12 cellular contexts compared by ENCODE assay signal in the genomic region with DNA sequence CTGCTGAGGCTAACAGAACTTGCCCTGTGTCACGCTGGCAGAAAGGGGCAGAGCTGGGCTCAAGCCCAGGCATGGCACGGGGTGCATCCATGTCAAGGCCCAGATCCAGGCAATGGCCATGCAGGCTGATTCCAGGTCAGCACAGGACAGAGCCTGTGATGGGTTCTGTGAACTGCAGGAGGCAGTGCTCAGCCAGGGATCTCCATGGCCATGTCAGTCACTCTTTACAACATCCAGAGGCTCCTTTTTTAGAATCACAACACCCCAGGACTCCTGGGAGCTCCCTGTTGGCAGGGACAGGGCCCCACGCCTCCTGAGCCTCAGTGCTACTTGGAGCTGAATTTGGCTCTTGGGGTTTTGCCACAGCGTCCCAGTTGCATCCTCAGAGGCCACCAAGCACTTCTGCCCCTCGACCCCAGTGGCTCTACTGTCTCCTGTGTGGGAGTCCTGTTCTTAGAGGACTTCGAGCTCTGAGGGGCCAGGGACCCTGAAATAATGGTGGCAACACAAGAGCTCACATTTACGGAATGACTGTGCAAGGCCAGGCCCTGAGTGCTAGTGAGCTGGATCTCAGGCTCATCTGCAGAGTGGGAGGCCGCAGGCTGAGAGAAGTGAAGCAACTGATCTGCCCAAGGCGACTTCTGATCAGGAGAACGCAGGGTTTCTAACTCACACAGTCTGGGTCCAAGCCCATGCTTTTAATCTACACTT.
A peak's percentile ranks its signal among the peaks of the same experiment; 100 is the strongest.
DNase-seq lines count a peak whose midpoint lies in the region; ATAC-seq and TF ChIP-seq lines count a peak whose summit lies in the region.
"Had no signal": no experiment of that assay in that cellular context is flagged by ENCODE, and none has a peak within 500 bp of the region (broad histone marks: within the 10 kb centered on the region; RNA-seq: fewer than 3 reads in every experiment).

No MANE protein-coding gene starts in this region.

- no peak overlapping the region for H3K27ac ChIP-seq in GM23248
- no peak overlapping the region for H3K27ac ChIP-seq in SJCRH30
- no peak overlapping the region for H3K27ac ChIP-seq in foreskin keratinocyte

- H3K4me3 Mint-ChIP-seq in nephron: no peak overlapping the region
- H3K4me3 Mint-ChIP-seq: CD4-positive, alpha-beta memory T cell; T-cell had no signal

- peak; percentile 52 for TF ChIP-seq CTCF in foreskin keratinocyte (conservative IDR thresholded peaks at IDR 0.05)
- peak in 2 of 3 experiments; percentile 31 to 41 for TF ChIP-seq CTCF in nephron (IDR thresholded peaks at IDR 0.05; ENCODE audit: unreplicated experiment in 3 of 3)

- peaks cover 57% of the 10 kb centered on the region for H3K4me1 Mint-ChIP-seq in nephron
- H3K4me1 Mint-ChIP-seq: T-cell had no signal

- H3K27me3 ChIP-seq in GM23248 (replicated peaks; ENCODE audit: insufficient read depth) (peaks cover 4% of the 10 kb centered on the region; the same call in 1 of the 2 replicates), SJCRH30 (no peaks in the 10 kb centered on the region), foreskin keratinocyte (peaks cover 4% of the 10 kb centered on the region)

- no peaks in the 10 kb centered on the region for H3K79me2 ChIP-seq in GM23248 (ENCODE audit: insufficient read depth)

- H3K36me3 ChIP-seq in GM23248 (ENCODE audit: low read depth) (no peaks in the 10 kb centered on the region), SJCRH30 (no peaks in the 10 kb centered on the region)

- peaks cover 40% of the 10 kb centered on the region for H3K27me3 Mint-ChIP-seq in nephron (ENCODE audit: low read depth)

- H3K27ac Mint-ChIP-seq in nephron: peak overlapping the region in 1 of 3 experiments; percentile 67
- H3K27ac Mint-ChIP-seq: CD4-positive, alpha-beta memory T cell; T-cell had no signal

- H3K9ac ChIP-seq in GM23248: no peak overlapping the region

- H3K9me2 ChIP-seq in GM23248 (ENCODE audit: insufficient read depth): no peaks in the 10 kb centered on the region

- ATAC-seq in foreskin keratinocyte: peak; percentile 40
- ATAC-seq: T-cell had no signal

- peaks cover 22% of the 10 kb centered on the region for H3K36me3 Mint-ChIP-seq in nephron (ENCODE audit: low read depth)
- H3K36me3 Mint-ChIP-seq: CD4-positive, alpha-beta memory T cell; T-cell had no signal

- in situ Hi-C loops in GM23248 (cut with MboI): no loop called here

- no peaks in the 10 kb centered on the region for H4K20me1 ChIP-seq in GM23248 (ENCODE audit: insufficient read depth)

- H3F3A ChIP-seq in GM23248 (ENCODE audit: insufficient read depth): no peaks in the 10 kb centered on the region

- DNase-seq in GM23248 (peak; percentile 12), SJCRH30 (peak; percentile 30 to 44), foreskin keratinocyte (no peak), NCI-H1092 treated with DMSO at 0.1 percent for 48 hours (lab: John Stamatoyannopoulos, UW) (no peak), COLO829 (ENCODE audit: low spot score) (no peak)
- no peak for DNase-seq in stimulated activated naive CD4-positive, alpha-beta T cell treated with Interleukin-2 at 50 U/mL for 16 hours (lab: John Stamatoyannopoulos, UW)
- DNase-seq in activated effector memory CD4-positive, alpha-beta T cell treated with Interleukin-2 at 50 U/mL for 16 hours: no peak
- DNase-seq: CD4-positive, alpha-beta memory T cell; KBM-7; NCI-H2227 treated with DMSO at 0.1 percent for 48 hours; T-cell had no signal

- WGBS in GM23248 (ENCODE audit: low coverage in 1 of 2, low lambda C conversion rate in 2 of 2, missing lambda C conversion rate in 2 of 2), 2 experiments: 14 to 16% methylated on average over 10 of the region's 10 CpGs

- no peak overlapping the region for H3K4me2 ChIP-seq in GM23248 (ENCODE audit: unreplicated experiment)

- no peak overlapping the region for H3K4me3 ChIP-seq in GM23248
- H3K4me3 ChIP-seq in SJCRH30: no peak overlapping the region

- H2AFZ ChIP-seq in GM23248: no peak overlapping the region

- no peaks in the 10 kb centered on the region for H3K9me3 Mint-ChIP-seq in nephron
- H3K9me3 Mint-ChIP-seq: CD4-positive, alpha-beta memory T cell; T-cell had no signal

- H3K9me3 ChIP-seq in GM23248 (ENCODE audit: low read depth) (no peaks in the 10 kb centered on the region), SJCRH30 (replicated peaks) (no peaks in the 10 kb centered on the region)

- no peaks in the 10 kb centered on the region for H3K4me1 ChIP-seq in GM23248 (ENCODE audit: insufficient read depth)
- H3K4me1 ChIP-seq in SJCRH30: peaks cover under 1% of the 10 kb centered on the region; the same call in 1 of the 2 replicates
- no peaks in the 10 kb centered on the region for H3K4me1 ChIP-seq in foreskin keratinocyte

Comparison
In these comparisons a context has a peak if more than half of its experiments do, and no peak if none do; other contexts are left out.
1. DNase-seq: peak in GM23248 (single experiment) and SJCRH30 (2 of 2); none in foreskin keratinocyte (0 of 2), stimulated activated naive CD4-positive, alpha-beta T cell treated with Interleukin-2 at 50 U/mL for 16 hours (single experiment), NCI-H1092 treated with DMSO at 0.1 percent for 48 hours (single experiment), activated effector memory CD4-positive, alpha-beta T cell treated with Interleukin-2 at 50 U/mL for 16 hours (single experiment) and COLO829 (single experiment).